In the genomic region with DNA sequence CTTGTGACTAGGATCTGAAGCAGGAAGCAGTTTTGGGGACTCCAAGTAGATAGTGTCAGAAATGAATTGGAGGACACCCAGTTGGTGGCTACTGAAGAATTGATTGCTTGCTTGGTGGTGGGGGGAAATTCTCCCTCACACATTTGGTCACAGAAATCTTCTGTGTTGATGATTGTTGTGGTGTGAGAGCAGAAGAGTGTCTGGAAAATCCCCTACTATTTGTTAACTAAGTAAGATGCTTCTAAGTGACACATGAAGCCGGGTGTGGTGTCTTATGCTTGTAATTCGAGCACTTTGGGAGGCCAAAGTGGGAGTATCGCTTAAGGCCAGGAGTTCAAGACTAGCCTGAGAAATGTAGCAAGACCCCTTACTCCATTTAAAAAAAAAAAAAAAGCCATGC, we compare ENCODE assay signal across 25 cellular contexts. TPM values are rescaled to one million over a fixed set of nuclear protein-coding genes. Genes with fewer than 3 reads are reported as not detected.
DNase-seq lines count a peak whose midpoint lies in the region; ATAC-seq, FAIRE-seq and TF ChIP-seq lines count a peak whose summit lies in the region.
"Had no signal": no experiment of that assay in that cellular context is flagged by ENCODE, and none has a peak within 500 bp of the region (broad histone marks: within the 10 kb centered on the region; RNA-seq: fewer than 3 reads in every experiment).

No MANE protein-coding gene starts in this region.

- no peak for TF ChIP-seq RAD21 in GM12878 (IDR thresholded peaks at IDR 0.05; ENCODE audit: insufficient read depth, low read depth, low read length)

- POLR2A ChIA-PET in GM12878 (lab: Charles Lee), result interaction anchor here (0.6 kb wide), 1 partner anchor 389 kb away, joined by 3 read pairs; no protein-coding TSS in a partner anchor

- no peak for DNase-seq in stimulated activated naive CD8-positive, alpha-beta T cell treated with anti-CD3 and anti-CD28 coated beads, Interleukin-15, amount 100 ng/mL, for 72 hours
- no peak for DNase-seq in stimulated activated naive CD8-positive, alpha-beta T cell treated with anti-CD3 and anti-CD28 coated beads, Interleukin-15, Interleukin-2, amounts not matched to agents 100 U/mL and 50 U/mL, for 24 hours
- DNase-seq in GM12878 (ENCODE audit: low read depth, low spot score) (peak; percentile 38), ascending aorta (ENCODE audit: low spot score in 2 of 2) (no peak)
- DNase-seq in activated CD4-positive, alpha-beta T cell treated with anti-CD3 and anti-CD28 coated beads, Interleukin-2, amount 10 ng/mL, durations not matched to agents 24 days and 14 days, result no peak
- DNase-seq: 8988T; Caco-2; CD4-positive, alpha-beta memory T cell; DMS 273 treated with DMSO at 0.1 percent for 48 hours; DMS79 treated with DMSO at 0.1 percent for 48 hours; KBM-7; NCI-H1105; NCI-H146; NCI-H2029; NCI-H345; NCI-H524; NCI-H774; NK-92 treated with Interleukin-12 subunit alpha and Interleukin-12 subunit beta, amount 100 ng/mL, for 24 hours; Peyer's patch; T-cell had no signal

- TF ChIP-seq EP300 in GM12878 (IDR thresholded peaks at IDR 0.05; ENCODE audit: borderline replicate concordance in 1 of 2, control insufficient read depth in 1 of 2, low read depth in 2 of 2, low read length in 2 of 2) (no peak), gastroesophageal sphincter (IDR thresholded peaks at IDR 0.05) (no peak)

- intact Hi-C loops in GM12878 (cut with micrococcal nuclease; ENCODE audit: unreplicated experiment), result no loop called here
- intact Hi-C loops in ascending aorta (cut with DNase I), result no loop called here
- intact Hi-C loops in activated CD4-positive, alpha-beta T cell treated with anti-CD3 and anti-CD28 coated beads, Interleukin-2, amount 10 ng/mL, durations not matched to agents 24 days and 14 days (cut with micrococcal nuclease), result no loop called here

- H3K4me2 ChIP-seq in KMS-11 (no peak overlapping the region), GM12878 (ENCODE audit: control insufficient read depth, insufficient read depth) (no peak overlapping the region)
- H3K4me2 ChIP-seq: BLaER1 treated with 17β-estradiol and CSF1 and Interleukin-3, amounts not matched to agents 10 nM and 100 nM had no signal

- H3K4me3 ChIP-seq in KMS-11 (IDR thresholded peaks at IDR 0.05; ENCODE audit: insufficient read depth, low read depth, low read length) (no peak overlapping the region), GM12878 (no peak overlapping the region), gastroesophageal sphincter (no peak overlapping the region), ascending aorta (no peak overlapping the region)
- H3K4me3 ChIP-seq: BLaER1 treated with 17β-estradiol and CSF1 and Interleukin-3, amounts not matched to agents 10 nM and 100 nM; Peyer's patch had no signal

- peaks cover 3% of the 10 kb centered on the region; the same call in 1 of the 2 replicates for H3K27me3 ChIP-seq in KMS-11 (ENCODE audit: insufficient read depth, low read depth)
- no peaks in the 10 kb centered on the region for H3K27me3 ChIP-seq in GM12878 (replicated peaks in 1 of 2; ENCODE audit: control insufficient read depth in 2 of 2, insufficient read depth in 2 of 2, low read length in 1 of 2)
- H3K27me3 ChIP-seq in gastroesophageal sphincter, result no peaks in the 10 kb centered on the region
- no peaks in the 10 kb centered on the region for H3K27me3 ChIP-seq in ascending aorta
- H3K27me3 ChIP-seq: BLaER1 treated with 17β-estradiol and CSF1 and Interleukin-3, amounts not matched to agents 10 nM and 100 nM; Peyer's patch had no signal

- no peaks in the 10 kb centered on the region for H3K4me1 Mint-ChIP-seq in stimulated activated naive CD8-positive, alpha-beta T cell treated with anti-CD3 and anti-CD28 coated beads, Interleukin-15, amount 100 ng/mL, for 72 hours
- peaks cover 5% of the 10 kb centered on the region for H3K4me1 Mint-ChIP-seq in activated CD4-positive, alpha-beta T cell treated with anti-CD3 and anti-CD28 coated beads, Interleukin-2, amount 10 ng/mL, durations not matched to agents 24 days and 14 days
- H3K4me1 Mint-ChIP-seq: CD4-positive, alpha-beta memory T cell; T-cell had no signal

- in situ Hi-C loops in GM12878 (cut with MboI), result no loop called here

- 49% methylated on average over 3 of the region's 3 CpGs for WGBS in GM12878 (ENCODE audit: insufficient coverage, insufficient replicate concordance, low lambda C conversion rate, missing lambda C conversion rate)
- WGBS in gastroesophageal sphincter (ENCODE audit: low coverage in 1 of 2), 2 donors, result 56% methylated on average over 2 of the region's 3 CpGs; no CpG with 5 or more reads in 1 of the 2 donors

- H3K9me3 Mint-ChIP-seq in stimulated activated naive CD8-positive, alpha-beta T cell treated with anti-CD3 and anti-CD28 coated beads, Interleukin-15, amount 100 ng/mL, for 72 hours, result no peaks in the 10 kb centered on the region
- no peaks in the 10 kb centered on the region for H3K9me3 Mint-ChIP-seq in activated CD4-positive, alpha-beta T cell treated with anti-CD3 and anti-CD28 coated beads, Interleukin-2, amount 10 ng/mL, durations not matched to agents 24 days and 14 days
- H3K9me3 Mint-ChIP-seq: CD4-positive, alpha-beta memory T cell; T-cell had no signal

- no peak for TF ChIP-seq POLR2A in GM12878 (IDR thresholded peaks at IDR 0.05; ENCODE audit: low read depth, low read length)
- TF ChIP-seq POLR2A in gastroesophageal sphincter (IDR thresholded peaks at IDR 0.05), result no peak

- peak; percentile 35 for ATAC-seq in stimulated activated naive CD8-positive, alpha-beta T cell treated with anti-CD3 and anti-CD28 coated beads, Interleukin-15, amount 100 ng/mL, for 72 hours
- ATAC-seq in stimulated activated naive CD8-positive, alpha-beta T cell treated with anti-CD3 and anti-CD28 coated beads, Interleukin-15, Interleukin-2, amounts not matched to agents 100 U/mL and 50 U/mL, for 24 hours, result no peak
- ATAC-seq in GM12878 (peak; percentile 86), gastroesophageal sphincter (no peak)
- ATAC-seq: SK-N-SH treated with all-trans-retinoic acid at 6 μM for 48 hours, T-cell had no signal

- no peaks in the 10 kb centered on the region for H3K9me3 ChIP-seq in GM12878 (replicated peaks; ENCODE audit: control insufficient read depth, insufficient read depth, low read length)
- H3K9me3 ChIP-seq in gastroesophageal sphincter, result no peaks in the 10 kb centered on the region
- H3K9me3 ChIP-seq in ascending aorta, result no peaks in the 10 kb centered on the region
- H3K9me3 ChIP-seq: BLaER1 treated with 17β-estradiol and CSF1 and Interleukin-3, amounts not matched to agents 10 nM and 100 nM; Caco-2; Peyer's patch had no signal

- CTCF ChIA-PET in GM12878 (lab: Yijun Ruan, JAX), result interaction anchor here (1.3 kb wide), 1 partner anchor 10 kb away, joined by 3 read pairs; no protein-coding TSS in a partner anchor

- H2AFZ ChIP-seq in KMS-11 (ENCODE audit: low read depth), result peak overlapping the region; percentile 39
- 0 out of 2 replicates have a peak overlapping the region, but pooled peaks have one; percentile 19 for H2AFZ ChIP-seq in GM12878 (ENCODE audit: control insufficient read depth, low read depth, low read length)

- SMC1A ChIA-PET in GM12878 (lab: Charles Lee; ENCODE audit: uncharacterized antibody, unreplicated experiment), result interaction anchor here (1.1 kb wide), 1 partner anchor 21 kb away, joined by 4 read pairs; no protein-coding TSS in a partner anchor

- no peak for TF ChIP-seq CTCF in KMS-11 (conservative IDR thresholded peaks at IDR 0.05; ENCODE audit: low read depth, low read length)
- TF ChIP-seq CTCF in GM12878 (IDR thresholded peaks at IDR 0.05 in 2 of 3, conservative IDR thresholded peaks at IDR 0.05 in 1 of 3; ENCODE audit: control insufficient read depth in 2 of 3, extremely low read depth in 1 of 3, insufficient read depth in 1 of 3, low read depth in 3 of 3, low read length in 3 of 3), result no peak
- no peak for TF ChIP-seq CTCF in gastroesophageal sphincter (IDR thresholded peaks at IDR 0.05)
- TF ChIP-seq CTCF in ascending aorta (IDR thresholded peaks at IDR 0.05), result no peak

- no peaks in the 10 kb centered on the region for H4K20me1 ChIP-seq in KMS-11 (ENCODE audit: insufficient read depth)
- no peaks in the 10 kb centered on the region for H4K20me1 ChIP-seq in GM12878 (ENCODE audit: control insufficient read depth, insufficient read depth)
- H4K20me1 ChIP-seq: BLaER1 treated with 17β-estradiol and CSF1 and Interleukin-3, amounts not matched to agents 10 nM and 100 nM had no signal

- no peak for FAIRE-seq in GM12878 (lab: Jason Lieb, UNC)
- FAIRE-seq: H54 had no signal

- no peak overlapping the region for H3K9ac ChIP-seq in KMS-11
- H3K9ac ChIP-seq in GM12878 (ENCODE audit: control insufficient read depth, insufficient read depth, low read length), result no peak overlapping the region
- H3K9ac ChIP-seq: BLaER1 treated with 17β-estradiol and CSF1 and Interleukin-3, amounts not matched to agents 10 nM and 100 nM had no signal

- no TSS peak for BruUV-seq in GM12878 (replicated peaks; lab: Mats Ljungman, UMichigan)

- no peaks in the 10 kb centered on the region for H3K27me3 Mint-ChIP-seq in stimulated activated naive CD8-positive, alpha-beta T cell treated with anti-CD3 and anti-CD28 coated beads, Interleukin-15, amount 100 ng/mL, for 72 hours
- H3K27me3 Mint-ChIP-seq in activated CD4-positive, alpha-beta T cell treated with anti-CD3 and anti-CD28 coated beads, Interleukin-2, amount 10 ng/mL, durations not matched to agents 24 days and 14 days, result peaks cover 2% of the 10 kb centered on the region
- H3K27me3 Mint-ChIP-seq: T-cell had no signal

- H3K36me3 Mint-ChIP-seq in activated CD4-positive, alpha-beta T cell treated with anti-CD3 and anti-CD28 coated beads, Interleukin-2, amount 10 ng/mL, durations not matched to agents 24 days and 14 days (ENCODE audit: low read depth), result no peaks in the 10 kb centered on the region
- H3K36me3 Mint-ChIP-seq: CD4-positive, alpha-beta memory T cell; T-cell had no signal

- peak overlapping the region; percentile 31 for H3K27ac ChIP-seq in KMS-11
- no peak overlapping the region for H3K27ac ChIP-seq in GM12878 (ENCODE audit: control insufficient read depth, insufficient read depth)
- H3K27ac ChIP-seq in gastroesophageal sphincter, result no peak overlapping the region
- no peak overlapping the region for H3K27ac ChIP-seq in ascending aorta
- H3K27ac ChIP-seq: BLaER1 treated with 17β-estradiol and CSF1 and Interleukin-3, amounts not matched to agents 10 nM and 100 nM; Peyer's patch had no signal

- H3K27ac Mint-ChIP-seq in stimulated activated naive CD8-positive, alpha-beta T cell treated with anti-CD3 and anti-CD28 coated beads, Interleukin-15, amount 100 ng/mL, for 72 hours, result peak overlapping the region in 1 of 2 donors; percentile 41
- H3K27ac Mint-ChIP-seq in activated CD4-positive, alpha-beta T cell treated with anti-CD3 and anti-CD28 coated beads, Interleukin-2, amount 10 ng/mL, durations not matched to agents 24 days and 14 days, result no peak overlapping the region
- H3K27ac Mint-ChIP-seq: T-cell had no signal

- H3K4me1 ChIP-seq in KMS-11 (ENCODE audit: low read depth, poor library complexity, severe bottlenecking), result peaks cover 32% of the 10 kb centered on the region
- no peaks in the 10 kb centered on the region for H3K4me1 ChIP-seq in GM12878 (ENCODE audit: control insufficient read depth, insufficient read depth, low read length)
- no peaks in the 10 kb centered on the region for H3K4me1 ChIP-seq in gastroesophageal sphincter
- no peaks in the 10 kb centered on the region for H3K4me1 ChIP-seq in ascending aorta
- H3K4me1 ChIP-seq: BLaER1 treated with 17β-estradiol and CSF1 and Interleukin-3, amounts not matched to agents 10 nM and 100 nM; Caco-2; Peyer's patch had no signal

- H3K36me3 ChIP-seq in KMS-11 (ENCODE audit: insufficient read depth), result no peaks in the 10 kb centered on the region
- no peaks in the 10 kb centered on the region for H3K36me3 ChIP-seq in GM12878 (ENCODE audit: control insufficient read depth in 2 of 2, insufficient read depth in 2 of 2, low read length in 1 of 2)
- H3K36me3 ChIP-seq in gastroesophageal sphincter, result no peaks in the 10 kb centered on the region
- H3K36me3 ChIP-seq in ascending aorta, result no peaks in the 10 kb centered on the region
- H3K36me3 ChIP-seq: BLaER1 treated with 17β-estradiol and CSF1 and Interleukin-3, amounts not matched to agents 10 nM and 100 nM; Peyer's patch had no signal

- RAD21 ChIA-PET in GM12878 (lab: Charles Lee; ENCODE audit: unreplicated experiment), result no interaction called here

- no peak overlapping the region for H3K4me3 Mint-ChIP-seq in stimulated activated naive CD8-positive, alpha-beta T cell treated with anti-CD3 and anti-CD28 coated beads, Interleukin-15, amount 100 ng/mL, for 72 hours
- no peak overlapping the region for H3K4me3 Mint-ChIP-seq in activated CD4-positive, alpha-beta T cell treated with anti-CD3 and anti-CD28 coated beads, Interleukin-2, amount 10 ng/mL, durations not matched to agents 24 days and 14 days
- H3K4me3 Mint-ChIP-seq: CD4-positive, alpha-beta memory T cell; T-cell had no signal

- H3K79me2 ChIP-seq in KMS-11 (ENCODE audit: insufficient read depth, low read depth) (no peaks in the 10 kb centered on the region), GM12878 (ENCODE audit: control insufficient read depth, insufficient read depth, low read length) (no peaks in the 10 kb centered on the region)

RNA-seq across cellular contexts. Expression of gene IPP, which starts 22.5 kb away (rescaled TPM):
- total RNA-seq in GM12878 (2013; cell fraction: nucleolus; rRNA removed), result 8.2 and 8.8 TPM in 2 replicates
- total RNA-seq in GM12878 (2014; rRNA removed) (5.7 and 8.3 TPM in 2 replicates), GM12878 (2014; rRNA removed; fragmentation: Illumina TruSeq; extraction: Trizol) (7.6 and 7.8 TPM in 2 replicates), GM12878 (2021) (12.8 and 14.6 TPM in 2 replicates), gastroesophageal sphincter (10 to 100 TPM in 1 of 4 donors, 1 to 10 TPM in 3; 6.7 to 16.3 (median 8.0) TPM), ascending aorta (5.5 TPM)
- 8.5 TPM for polyA plus RNA-seq in GM12878 (2011; ENCODE audit: low read depth)
- polyA plus RNA-seq in GM12878 (2011; rRNA removed) (11.3 and 18.4 TPM in 2 replicates), GM12878 (2014; fragmentation: Illumina TruSeq; extraction: Trizol) (6.6 and 7.3 TPM in 2 replicates), GM12878 (2014; fragmentation: Nextera tagmentation; extraction: Ambion mirVana) (10 to 100 TPM in 1 of 2 experiments, 1 to 10 TPM in 1; 9.5 to 11.2 TPM), GM12878 (2014; rRNA removed) (4.7 and 5.2 TPM in 2 replicates), GM12878 (2016; fragmentation: Nextera tagmentation; extraction: Ambion mirVana) (10 to 100 TPM; 12.9 to 15.0 TPM)
- 4.0 and 4.8 TPM in 2 replicates for polyA plus RNA-seq in GM12878 (2011; cell fraction: cytosol; rRNA removed)
- polyA plus RNA-seq in GM12878 (2011; cell fraction: nucleus; rRNA removed), result 2.9 and 4.0 TPM in 2 replicates
- polyA plus RNA-seq in GM12878 (2012), result 6.8 and 8.5 TPM in 2 replicates
- 9.4 and 12.9 TPM in 2 replicates for polyA minus RNA-seq in GM12878 (2011; rRNA and poly(A)+ RNA removed)
- polyA minus RNA-seq in GM12878 (2011; cell fraction: cytosol; rRNA and poly(A)+ RNA removed), result 4.4 and 5.2 TPM in 2 replicates
- polyA minus RNA-seq in GM12878 (2011; cell fraction: nucleus; rRNA and poly(A)+ RNA removed), result 2.2 and 2.5 TPM in 2 replicates
- 13.8 and 15.3 TPM in 2 replicates for total RNA-seq in activated CD4-positive, alpha-beta T cell treated with anti-CD3 and anti-CD28 coated beads, Interleukin-2, amount 10 ng/mL, durations not matched to agents 24 days and 14 days

RNA-seq across cellular contexts. Expression of gene MAST2, which starts 30.4 kb away (rescaled TPM):
- 51.6 and 64.3 TPM in 2 replicates for total RNA-seq in GM12878 (2013; cell fraction: nucleolus; rRNA removed)
- total RNA-seq in GM12878 (2014; rRNA removed) (16.7 and 20.2 TPM in 2 replicates), GM12878 (2014; rRNA removed; fragmentation: Illumina TruSeq; extraction: Trizol) (11.7 and 12.2 TPM in 2 replicates), GM12878 (2021) (25.1 and 28.7 TPM in 2 replicates), gastroesophageal sphincter (10 to 100 TPM; 31.1 to 76.9 (median 73.4) TPM), ascending aorta (61.0 TPM)
- 9.0 TPM for polyA plus RNA-seq in GM12878 (2011; ENCODE audit: low read depth)
- polyA plus RNA-seq in GM12878 (2011; rRNA removed) (8.3 and 11.3 TPM in 2 replicates), GM12878 (2014; fragmentation: Illumina TruSeq; extraction: Trizol) (13.1 and 17.6 TPM in 2 replicates), GM12878 (2014; fragmentation: Nextera tagmentation; extraction: Ambion mirVana) (1 to 10 TPM; 1.0 to 1.4 TPM), GM12878 (2014; rRNA removed) (15.2 and 16.3 TPM in 2 replicates), GM12878 (2016; fragmentation: Nextera tagmentation; extraction: Ambion mirVana) (10 to 100 TPM; 13.0 to 14.6 TPM)
- polyA plus RNA-seq in GM12878 (2011; cell fraction: cytosol; rRNA removed), result 11.9 and 13.8 TPM in 2 replicates
- polyA plus RNA-seq in GM12878 (2011; cell fraction: nucleus; rRNA removed), result 44.4 and 47.3 TPM in 2 replicates
- polyA plus RNA-seq in GM12878 (2012), result 9.2 and 10.6 TPM in 2 replicates
- polyA minus RNA-seq in GM12878 (2011; rRNA and poly(A)+ RNA removed), result 25.2 and 34.2 TPM in 2 replicates
- 13.1 and 13.9 TPM in 2 replicates for polyA minus RNA-seq in GM12878 (2011; cell fraction: cytosol; rRNA and poly(A)+ RNA removed)
- polyA minus RNA-seq in GM12878 (2011; cell fraction: nucleus; rRNA and poly(A)+ RNA removed), result 23.3 and 39.6 TPM in 2 replicates
- total RNA-seq in activated CD4-positive, alpha-beta T cell treated with anti-CD3 and anti-CD28 coated beads, Interleukin-2, amount 10 ng/mL, durations not matched to agents 24 days and 14 days, result 31.4 and 33.1 TPM in 2 replicates

Comparison
In these comparisons a context has a peak if more than half of its experiments do, and no peak if none do; other contexts are left out.
1. ATAC-seq: peak in stimulated activated naive CD8-positive, alpha-beta T cell treated with anti-CD3 and anti-CD28 coated beads, Interleukin-15, amount 100 ng/mL, for 72 hours (single experiment) and GM12878 (single experiment); none in stimulated activated naive CD8-positive, alpha-beta T cell treated with anti-CD3 and anti-CD28 coated beads, Interleukin-15, Interleukin-2, amounts not matched to agents 100 U/mL and 50 U/mL, for 24 hours (single experiment) and gastroesophageal sphincter (single experiment).